ENCODE assay signal across 8 cellular contexts in genomic region chr15:44535509-44536297, GRCh38. TPM values are rescaled to one million over a fixed set of nuclear protein-coding genes. Genes with fewer than 3 reads are reported as not detected.
DNase-seq lines count a peak whose midpoint lies in the region; ATAC-seq and TF ChIP-seq lines count a peak whose summit lies in the region.

No MANE protein-coding gene starts in this region.

- peaks cover 49% of the 10 kb centered on the region for H3K4me1 ChIP-seq in left ventricle myocardium inferior
- H3K4me1 ChIP-seq in rectal smooth muscle tissue (ENCODE audit: control insufficient read depth, insufficient read depth, low read length): peaks cover 16% of the 10 kb centered on the region

- TF ChIP-seq CTCF in LNCaP clone FGC (IDR thresholded peaks at IDR 0.05; ENCODE audit: control insufficient read depth, extremely low read depth, insufficient read depth): no peak
- no peak for TF ChIP-seq CTCF in left ventricle myocardium inferior (IDR thresholded peaks at IDR 0.05; ENCODE audit: borderline replicate concordance)

- intact Hi-C loops in left ventricle myocardium inferior (cut with micrococcal nuclease): no loop called here

- H3K4me3 ChIP-seq in GM08714 (ENCODE audit: low read length) (peak overlapping the region; percentile 93), LNCaP clone FGC (ENCODE audit: low read depth, low read length) (peak overlapping the region; percentile 79), left ventricle myocardium inferior (peak overlapping the region; percentile 92), rectal smooth muscle tissue (ENCODE audit: low read length) (peak overlapping the region; percentile 85)

- peak overlapping the region; percentile 74 for H3K9ac ChIP-seq in rectal smooth muscle tissue (ENCODE audit: low read length)

- H3K9me3 ChIP-seq in left ventricle myocardium inferior (replicated peaks): no peaks in the 10 kb centered on the region

- DNase-seq in LNCaP clone FGC (ENCODE audit: low read depth): no peak
- peak; percentile 24 for DNase-seq in activated naive CD4-positive, alpha-beta T cell treated with Interleukin-2 at 50 U/mL for 16 hours
- no peak for DNase-seq in left ventricle myocardium inferior
- DNase-seq in retina: no peak
- DNase-seq in AML-193 (lab: John Stamatoyannopoulos, UW): no peak

- H3K36me3 ChIP-seq in left ventricle myocardium inferior (peaks cover 4% of the 10 kb centered on the region), rectal smooth muscle tissue (ENCODE audit: control insufficient read depth, insufficient read depth, low read length) (peaks cover 5% of the 10 kb centered on the region)

- ATAC-seq in HG02763 (IDR thresholded peaks at IDR 0.05; ENCODE audit: unreplicated experiment): no peak

- H3K27me3 ChIP-seq in left ventricle myocardium inferior (ENCODE audit: low read depth) (no peaks in the 10 kb centered on the region), rectal smooth muscle tissue (ENCODE audit: control insufficient read depth, insufficient read depth, low read length) (no peaks in the 10 kb centered on the region)

- H3K27ac ChIP-seq in left ventricle myocardium inferior (replicated peaks) (peak overlapping the region; percentile 95), rectal smooth muscle tissue (ENCODE audit: low read depth, low read length) (peak overlapping the region; percentile 95)

RNA-seq across cellular contexts. Expression of gene EIF3J, which starts 1.2 kb away (rescaled TPM):
- 83.5 TPM for total RNA-seq in left ventricle myocardium inferior
